In genomic region chr20:50012282-50013263, GRCh38 we compare ENCODE assay signal across 1 cellular context.
TF ChIP-seq lines count a peak whose summit lies in the region.

No MANE protein-coding gene starts in this region.

TF ChIP-seq in HepG2, 621 proteins besides CTCF, POLR2A, EP300 and RAD21 (continued from another document and continues in another):
- no peak for TF ChIP-seq ZBED4 (CRISPR knock-in tag; IDR thresholded peaks at IDR 0.05; ENCODE audit: borderline replicate concordance)
- no peak for TF ChIP-seq HMG20B (CRISPR knock-in tag; conservative IDR thresholded peaks at IDR 0.05)
- TF ChIP-seq HNRNPK (IDR thresholded peaks at IDR 0.05; ENCODE audit: low read depth, low read length, poor library complexity, severe bottlenecking): no peak
- no peak for TF ChIP-seq ZNF556 (CRISPR knock-in tag; IDR thresholded peaks at IDR 0.05; ENCODE audit: borderline replicate concordance)
- no peak for TF ChIP-seq ZNF207 (IDR thresholded peaks at IDR 0.05; ENCODE audit: borderline replicate concordance)
- TF ChIP-seq ZNF367 (CRISPR knock-in tag; IDR thresholded peaks at IDR 0.05; ENCODE audit: borderline replicate concordance): no peak
- no peak for TF ChIP-seq DPF2 (CRISPR knock-in tag; IDR thresholded peaks at IDR 0.05; ENCODE audit: borderline replicate concordance, low read depth)
- TF ChIP-seq SMC3 (IDR thresholded peaks at IDR 0.05; ENCODE audit: low read length): no peak
- no peak for TF ChIP-seq HOXA9 (CRISPR knock-in tag; IDR thresholded peaks at IDR 0.05; ENCODE audit: borderline replicate concordance)
- no peak for TF ChIP-seq ATF6 (CRISPR knock-in tag; conservative IDR thresholded peaks at IDR 0.05)
- no peak for TF ChIP-seq ZNF879 (CRISPR knock-in tag; IDR thresholded peaks at IDR 0.05)
- TF ChIP-seq E2F1 (CRISPR knock-in tag; IDR thresholded peaks at IDR 0.05): no peak
- no peak for TF ChIP-seq MBNL3 (CRISPR knock-in tag; conservative IDR thresholded peaks at IDR 0.05)
- no peak for TF ChIP-seq ARHGAP35 (CRISPR knock-in tag; IDR thresholded peaks at IDR 0.05; ENCODE audit: borderline replicate concordance)
- TF ChIP-seq ZBTB39 (CRISPR knock-in tag; IDR thresholded peaks at IDR 0.05): no peak
- 0 out of 2 replicates have a peak, but pooled peaks have one; percentile 41 for TF ChIP-seq ARID2 (CRISPR knock-in tag; IDR thresholded peaks at IDR 0.05; ENCODE audit: borderline replicate concordance)
- 0 out of 2 replicates have a peak, but pooled peaks have one; percentile 3 for TF ChIP-seq ZNF629 (CRISPR knock-in tag; conservative IDR thresholded peaks at IDR 0.05)
- 0 out of 2 replicates have a peak, but pooled peaks have one; percentile 59 for TF ChIP-seq ZNF274 (CRISPR knock-in tag; IDR thresholded peaks at IDR 0.05)
- TF ChIP-seq RARA (CRISPR knock-in tag; IDR thresholded peaks at IDR 0.05): no peak
- no peak for TF ChIP-seq HMG20A (CRISPR knock-in tag; IDR thresholded peaks at IDR 0.05; ENCODE audit: borderline replicate concordance)
- TF ChIP-seq ZNF138 (CRISPR knock-in tag; IDR thresholded peaks at IDR 0.05; ENCODE audit: low read depth): no peak
- TF ChIP-seq ZNF280B (CRISPR knock-in tag; IDR thresholded peaks at IDR 0.05; ENCODE audit: borderline replicate concordance): no peak
- no peak for TF ChIP-seq BRD4 (CRISPR knock-in tag; IDR thresholded peaks at IDR 0.05)
- no peak for TF ChIP-seq ZNF101 (CRISPR knock-in tag; IDR thresholded peaks at IDR 0.05; ENCODE audit: borderline replicate concordance, low read depth)
- TF ChIP-seq ATF3 (CRISPR knock-in tag; IDR thresholded peaks at IDR 0.05): no peak
- no peak for TF ChIP-seq DZIP1 (CRISPR knock-in tag; IDR thresholded peaks at IDR 0.05)
- TF ChIP-seq FLYWCH1 (CRISPR knock-in tag; IDR thresholded peaks at IDR 0.05): no peak
- peak; percentile 55; the same call in 1 of the 2 replicates for TF ChIP-seq HIVEP1 (CRISPR knock-in tag; IDR thresholded peaks at IDR 0.05)
- no peak for TF ChIP-seq ZBTB43 (CRISPR knock-in tag; conservative IDR thresholded peaks at IDR 0.05)
- TF ChIP-seq ATF2 (CRISPR knock-in tag; IDR thresholded peaks at IDR 0.05): no peak
- 0 out of 2 replicates have a peak, but pooled peaks have one; percentile 46 for TF ChIP-seq ZNF501 (CRISPR knock-in tag; IDR thresholded peaks at IDR 0.05)
- peak; percentile 86; the same call in 1 of the 2 replicates for TF ChIP-seq ZNF619 (CRISPR knock-in tag; IDR thresholded peaks at IDR 0.05)
- TF ChIP-seq ZNF816 (CRISPR knock-in tag; IDR thresholded peaks at IDR 0.05; ENCODE audit: borderline replicate concordance): no peak
- no peak for TF ChIP-seq HNF4A (CRISPR knock-in tag; IDR thresholded peaks at IDR 0.05)
- 0 out of 2 replicates have a peak, but pooled peaks have one; percentile 18 for TF ChIP-seq SALL1 (CRISPR knock-in tag; IDR thresholded peaks at IDR 0.05)
- no peak for TF ChIP-seq IRF9 (CRISPR knock-in tag; IDR thresholded peaks at IDR 0.05; ENCODE audit: borderline replicate concordance)
- 0 out of 2 replicates have a peak, but pooled peaks have one; percentile 31 for TF ChIP-seq ZNF547 (CRISPR knock-in tag; IDR thresholded peaks at IDR 0.05)
- TF ChIP-seq RNF219 (CRISPR knock-in tag; IDR thresholded peaks at IDR 0.05): no peak
- no peak for TF ChIP-seq POLR2AphosphoS5 (IDR thresholded peaks at IDR 0.05; ENCODE audit: low read depth, low read length)
- no peak for TF ChIP-seq SATB2 (CRISPR knock-in tag; IDR thresholded peaks at IDR 0.05)
- TF ChIP-seq ZNF331 (CRISPR knock-in tag; IDR thresholded peaks at IDR 0.05): peak; percentile 63
- no peak for TF ChIP-seq ZNF282 (IDR thresholded peaks at IDR 0.05; ENCODE audit: partially characterized antibody)
- TF ChIP-seq ZNF572 (CRISPR knock-in tag; IDR thresholded peaks at IDR 0.05): no peak; the same call in 1 of the 2 replicates
